Comparison of ENCODE assay signal across 23 cellular contexts in the genomic region with DNA sequence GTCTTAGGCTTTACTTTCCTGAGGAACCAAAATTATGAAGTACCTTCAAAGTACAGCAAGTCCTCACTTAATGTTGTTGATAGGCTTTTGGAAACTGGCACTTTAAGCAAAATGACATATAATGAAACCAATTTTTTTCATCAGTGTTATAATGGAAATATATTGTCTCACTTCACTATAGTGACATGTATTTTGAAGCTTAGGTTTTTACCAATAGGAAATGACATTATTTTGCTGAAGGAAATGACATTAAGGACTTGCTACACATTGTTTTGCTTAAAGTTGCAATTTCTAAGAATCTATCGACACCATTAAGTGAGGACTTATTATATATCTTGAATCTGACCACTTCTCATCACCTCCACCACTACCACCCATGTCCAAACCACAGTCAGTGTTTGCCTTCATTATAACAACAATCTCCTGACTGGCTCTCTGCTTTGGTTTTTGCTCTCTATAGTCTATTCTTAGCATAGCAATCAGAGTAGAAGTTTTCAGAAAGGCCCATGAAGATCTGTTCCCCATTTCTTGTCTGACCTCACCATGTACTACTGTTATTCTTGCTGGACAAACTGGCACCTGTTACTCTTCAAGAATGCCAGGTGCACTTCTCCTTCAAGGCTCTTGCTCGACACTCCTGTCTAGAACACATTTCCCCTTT.
A peak's percentile ranks its signal among the peaks of the same experiment; 100 is the strongest.
DNase-seq lines count a peak whose midpoint lies in the region; ATAC-seq and TF ChIP-seq lines count a peak whose summit lies in the region.
"Had no signal": no experiment of that assay in that cellular context is flagged by ENCODE, and none has a peak within 500 bp of the region (broad histone marks: within the 10 kb centered on the region; RNA-seq: fewer than 3 reads in every experiment).

No MANE protein-coding gene starts in this region.

- no peaks in the 10 kb centered on the region for H4K20me1 ChIP-seq in KMS-11 (ENCODE audit: insufficient read depth)
- H4K20me1 ChIP-seq: BLaER1 treated with 17β-estradiol and CSF1 and Interleukin-3, amounts not matched to agents 10 nM and 100 nM had no signal

- H3K4me2 ChIP-seq in KMS-11, result peak overlapping the region; percentile 62
- H3K4me2 ChIP-seq: BLaER1 treated with 17β-estradiol and CSF1 and Interleukin-3, amounts not matched to agents 10 nM and 100 nM had no signal

- H2AFZ ChIP-seq in KMS-11 (ENCODE audit: low read depth), result peak overlapping the region; percentile 7; the same call in 1 of the 2 replicates

- no peak for DNase-seq in activated CD4-positive, CD25-positive, alpha-beta regulatory T cell treated with anti-CD3 and anti-CD28 coated beads, Interleukin-2, amount 50 U/mL, for 72 hours
- no peak for DNase-seq in activated naive CD8-positive, alpha-beta T cell treated with anti-CD3 and anti-CD28 coated beads, Interleukin-2, amount 50 U/mL, for 24 hours
- DNase-seq in natural killer cell treated with Interleukin-12 subunit alpha and Interleukin-12 subunit beta and Interleukin-15 and Interleukin-18, amount 100 ng/mL, for 72 hours (ENCODE audit: low spot score), result no peak
- DNase-seq in CD14-positive monocyte (ENCODE audit: low spot score), result no peak
- no peak for DNase-seq in effector CD8-positive, alpha-beta T cell (lab: John Stamatoyannopoulos, UW)
- DNase-seq: CD8-positive, alpha-beta T cell; NCI-H1092 treated with DMSO at 0.1 percent for 48 hours; NCI-H146; NCI-H2029; NCI-H226; NCI-H510A treated with DMSO at 0.1 percent for 48 hours; NCI-H774; OCI-M1 had no signal

- H3K79me2 ChIP-seq in KMS-11 (ENCODE audit: insufficient read depth, low read depth), result no peaks in the 10 kb centered on the region

- no peak overlapping the region for H3K4me3 ChIP-seq in KMS-11 (IDR thresholded peaks at IDR 0.05; ENCODE audit: insufficient read depth, low read depth, low read length)
- H3K4me3 ChIP-seq: BLaER1 treated with 17β-estradiol and CSF1 and Interleukin-3, amounts not matched to agents 10 nM and 100 nM; K562; SJSA1 had no signal

- no peaks in the 10 kb centered on the region for H3K9me3 Mint-ChIP-seq in activated naive CD8-positive, alpha-beta T cell treated with anti-CD3 and anti-CD28 coated beads, Interleukin-2, amount 50 U/mL, for 24 hours
- no peaks in the 10 kb centered on the region for H3K9me3 Mint-ChIP-seq in natural killer cell treated with Interleukin-12 subunit alpha and Interleukin-12 subunit beta and Interleukin-15 and Interleukin-18, amount 100 ng/mL, for 72 hours
- peaks cover 0 to 11% (median 5%) of the 10 kb centered on the region in 7 donors for H3K9me3 Mint-ChIP-seq in CD14-positive monocyte
- H3K9me3 Mint-ChIP-seq: CD8-positive, alpha-beta T cell had no signal

- peaks cover 21% of the 10 kb centered on the region for H3K4me1 ChIP-seq in KMS-11 (ENCODE audit: low read depth, poor library complexity, severe bottlenecking)
- H3K4me1 ChIP-seq: BLaER1 treated with 17β-estradiol and CSF1 and Interleukin-3, amounts not matched to agents 10 nM and 100 nM; SJSA1 had no signal

- peaks cover 2% of the 10 kb centered on the region for H3K4me1 Mint-ChIP-seq in activated naive CD8-positive, alpha-beta T cell treated with anti-CD3 and anti-CD28 coated beads, Interleukin-2, amount 50 U/mL, for 24 hours
- H3K4me1 Mint-ChIP-seq in natural killer cell treated with Interleukin-12 subunit alpha and Interleukin-12 subunit beta and Interleukin-15 and Interleukin-18, amount 100 ng/mL, for 72 hours (ENCODE audit: low read depth in 2 of 2), result peaks cover 20 to 25% of the 10 kb centered on the region in 2 donors
- no peaks in the 10 kb centered on the region for H3K4me1 Mint-ChIP-seq in CD14-positive monocyte

- TF ChIP-seq CTCF in KMS-11 (conservative IDR thresholded peaks at IDR 0.05; ENCODE audit: low read depth, low read length), result no peak
- no peak for TF ChIP-seq CTCF in CD14-positive monocyte (IDR thresholded peaks at IDR 0.05)

- no peak overlapping the region for H3K9ac ChIP-seq in KMS-11
- H3K9ac ChIP-seq: BLaER1 treated with 17β-estradiol and CSF1 and Interleukin-3, amounts not matched to agents 10 nM and 100 nM had no signal

- no peaks in the 10 kb centered on the region for H3K27me3 Mint-ChIP-seq in activated naive CD8-positive, alpha-beta T cell treated with anti-CD3 and anti-CD28 coated beads, Interleukin-2, amount 50 U/mL, for 24 hours
- H3K27me3 Mint-ChIP-seq in natural killer cell treated with Interleukin-12 subunit alpha and Interleukin-12 subunit beta and Interleukin-15 and Interleukin-18, amount 100 ng/mL, for 72 hours, result no peaks in the 10 kb centered on the region
- no peaks in the 10 kb centered on the region for H3K27me3 Mint-ChIP-seq in CD14-positive monocyte (ENCODE audit: low read depth in 3 of 3)

- H3K36me3 Mint-ChIP-seq in activated naive CD8-positive, alpha-beta T cell treated with anti-CD3 and anti-CD28 coated beads, Interleukin-2, amount 50 U/mL, for 24 hours (ENCODE audit: low read depth), result no peaks in the 10 kb centered on the region
- no peaks in the 10 kb centered on the region for H3K36me3 Mint-ChIP-seq in natural killer cell treated with Interleukin-12 subunit alpha and Interleukin-12 subunit beta and Interleukin-15 and Interleukin-18, amount 100 ng/mL, for 72 hours
- H3K36me3 Mint-ChIP-seq in CD14-positive monocyte, result no peaks in the 10 kb centered on the region
- H3K36me3 Mint-ChIP-seq: CD8-positive, alpha-beta T cell had no signal

- no peaks in the 10 kb centered on the region for H3K36me3 ChIP-seq in KMS-11 (ENCODE audit: insufficient read depth)
- H3K36me3 ChIP-seq: BLaER1 treated with 17β-estradiol and CSF1 and Interleukin-3, amounts not matched to agents 10 nM and 100 nM; SJSA1 had no signal

- no peaks in the 10 kb centered on the region for H3K27me3 ChIP-seq in KMS-11 (ENCODE audit: insufficient read depth, low read depth)
- H3K27me3 ChIP-seq: BLaER1 treated with 17β-estradiol and CSF1 and Interleukin-3, amounts not matched to agents 10 nM and 100 nM; SJSA1 had no signal

- intact Hi-C loops in CD14-positive monocyte (cut with micrococcal nuclease), result no loop called here

- peak overlapping the region; percentile 18 for H3K27ac ChIP-seq in KMS-11
- H3K27ac ChIP-seq: 22Rv1; BLaER1 treated with 17β-estradiol and CSF1 and Interleukin-3, amounts not matched to agents 10 nM and 100 nM; HL-60; SJSA1 had no signal

- peak; percentile 10 to 21 for ATAC-seq in activated CD4-positive, CD25-positive, alpha-beta regulatory T cell treated with anti-CD3 and anti-CD28 coated beads, Interleukin-2, amount 50 U/mL, for 24 hours
- ATAC-seq in activated naive CD8-positive, alpha-beta T cell treated with anti-CD3 and anti-CD28 coated beads, Interleukin-2, amount 50 U/mL, for 24 hours, result peak; percentile 24
- ATAC-seq in natural killer cell treated with Interleukin-12 subunit alpha and Interleukin-12 subunit beta and Interleukin-15 and Interleukin-18, amount 100 ng/mL, for 72 hours, result peak in 1 of 2 donors; percentile 67
- no peak for ATAC-seq in HG02938 (IDR thresholded peaks at IDR 0.05; ENCODE audit: unreplicated experiment)
- ATAC-seq: CD8-positive, alpha-beta T cell; HepG2; K562; Right ventricle myocardium inferior had no signal

- no peak overlapping the region for H3K27ac Mint-ChIP-seq in activated naive CD8-positive, alpha-beta T cell treated with anti-CD3 and anti-CD28 coated beads, Interleukin-2, amount 50 U/mL, for 24 hours
- H3K27ac Mint-ChIP-seq in natural killer cell treated with Interleukin-12 subunit alpha and Interleukin-12 subunit beta and Interleukin-15 and Interleukin-18, amount 100 ng/mL, for 72 hours, result no peak overlapping the region
- no peak overlapping the region for H3K27ac Mint-ChIP-seq in CD14-positive monocyte
- H3K27ac Mint-ChIP-seq: CD8-positive, alpha-beta T cell had no signal

- H3K4me3 Mint-ChIP-seq in activated naive CD8-positive, alpha-beta T cell treated with anti-CD3 and anti-CD28 coated beads, Interleukin-2, amount 50 U/mL, for 24 hours, result no peak overlapping the region
- peak overlapping the region; percentile 11 for H3K4me3 Mint-ChIP-seq in natural killer cell treated with Interleukin-12 subunit alpha and Interleukin-12 subunit beta and Interleukin-15 and Interleukin-18, amount 100 ng/mL, for 72 hours
- H3K4me3 Mint-ChIP-seq in CD14-positive monocyte, result no peak overlapping the region
- H3K4me3 Mint-ChIP-seq: CD8-positive, alpha-beta T cell had no signal
